Comparison of ENCODE assay signal across 6 cellular contexts in genomic region chr17:63984651-63985386, GRCh38. TPM values are rescaled to one million over a fixed set of nuclear protein-coding genes. Genes with fewer than 3 reads are reported as not detected.
DNase-seq lines count a peak whose midpoint lies in the region; ATAC-seq and TF ChIP-seq lines count a peak whose summit lies in the region.

No MANE protein-coding gene starts in this region.

- H3K36me3 ChIP-seq in liver (ENCODE audit: control insufficient read depth in 4 of 4, insufficient read depth in 3 of 4, low read depth in 1 of 4, low read length in 3 of 4) = no peaks in the 10 kb centered on the region

- H3K27ac ChIP-seq in liver (ENCODE audit: low read depth in 1 of 2, low read length in 2 of 2) = peak overlapping the region in 1 of 2 donors; percentile 43

- H3K27me3 ChIP-seq in liver (ENCODE audit: control insufficient read depth in 4 of 4, insufficient read depth in 4 of 4, low read length in 3 of 4) = no peaks in the 10 kb centered on the region

- H3K9ac ChIP-seq in liver (ENCODE audit: low read depth in 1 of 2, low read length in 2 of 2) = no peak overlapping the region

- DNase-seq in Kasumi-1 (lab: John Stamatoyannopoulos, UW) (peak; percentile 84 to 90), pons (ENCODE audit: low spot score) (no peak), OCI-M2 (lab: John Stamatoyannopoulos, UW; ENCODE audit: unreplicated experiment) (no peak)
- peak; percentile 77 for DNase-seq in activated effector memory CD4-positive, alpha-beta T cell treated with anti-CD3 and anti-CD28 coated beads, Interleukin-2, amount 50 U/mL, for 16 hours

- peak in 1 of 2 donors; percentile 31 for TF ChIP-seq RAD21 in liver (IDR thresholded peaks at IDR 0.05)

- H3K9me3 ChIP-seq in liver (ENCODE audit: control insufficient read depth in 4 of 4, low read length in 3 of 4) = peaks cover 0 to 7% (median 1%) of the 10 kb centered on the region in 4 donors

- H3K4me1 ChIP-seq in liver (ENCODE audit: control insufficient read depth in 4 of 4, insufficient read depth in 4 of 4, low read length in 3 of 4) = peaks cover 0 to 3% (median 0%) of the 10 kb centered on the region in 4 donors

- H3K4me3 ChIP-seq in liver (ENCODE audit: low read depth in 1 of 3, low read length in 3 of 3) = no peak overlapping the region

- WGBS in liver = 74% methylated on average over 16 of the region's 16 CpGs

- no peak for TF ChIP-seq CTCF in liver (IDR thresholded peaks at IDR 0.05; ENCODE audit: low read depth, low read length, missing input control)

- no peak for ATAC-seq in GM19452 (IDR thresholded peaks at IDR 0.05; ENCODE audit: unreplicated experiment)

TF ChIP-seq in liver, 16 proteins besides CTCF, POLR2A, EP300 and RAD21:
- no peak for TF ChIP-seq HNF4G (IDR thresholded peaks at IDR 0.05)
- no peak for TF ChIP-seq HNF4A (conservative IDR thresholded peaks at IDR 0.05)
- TF ChIP-seq EGR1 (IDR thresholded peaks at IDR 0.05; ENCODE audit: low read depth in 2 of 2) = no peak
- TF ChIP-seq RXRA (IDR thresholded peaks at IDR 0.05) = no peak
- TF ChIP-seq TAF1 (conservative IDR thresholded peaks at IDR 0.05) = no peak
- TF ChIP-seq MAX (IDR thresholded peaks at IDR 0.05) = no peak
- TF ChIP-seq REST (IDR thresholded peaks at IDR 0.05) = no peak
- peak; percentile 94 to 95 for TF ChIP-seq JUND (IDR thresholded peaks at IDR 0.05)
- TF ChIP-seq FOXA2 (IDR thresholded peaks at IDR 0.05) = no peak
- no peak for TF ChIP-seq YY1 (IDR thresholded peaks at IDR 0.05)
- TF ChIP-seq ATF3 (IDR thresholded peaks at IDR 0.05) = no peak
- no peak for TF ChIP-seq GABPA (IDR thresholded peaks at IDR 0.05 in 1 of 2, conservative IDR thresholded peaks at IDR 0.05 in 1 of 2)
- peak; percentile 66 for TF ChIP-seq NR2F2 (IDR thresholded peaks at IDR 0.05)
- TF ChIP-seq SP1 (IDR thresholded peaks at IDR 0.05) = peak; percentile 14
- no peak for TF ChIP-seq ZBTB33 (IDR thresholded peaks at IDR 0.05)

RNA-seq across cellular contexts. Expression of gene SCN4A, which starts 12.1 kb away (rescaled TPM):
- total RNA-seq in liver = 1 to 10 TPM in 1 of 2 donors, under 1 TPM in 1; 0.70 to 1.3 TPM
- under 1 TPM; 0.04 to 0.15 TPM for polyA plus RNA-seq in liver

RNA-seq across cellular contexts. Expression of gene PRR29, which starts 13.3 kb away (rescaled TPM):
- under 1 TPM in 1 of 2 donors, not detected in 1; 0.14 TPM for total RNA-seq in liver
- under 1 TPM; 0.02 to 0.35 TPM for polyA plus RNA-seq in liver

RNA-seq across cellular contexts. Expression of gene ICAM2, which starts 35.6 kb away (rescaled TPM):
- total RNA-seq in liver = 10 to 100 TPM; 10.1 to 17.5 TPM
- polyA plus RNA-seq in liver = 10 to 100 TPM in 1 of 2 donors, 1 to 10 TPM in 1; 9.6 to 14.7 TPM

RNA-seq across cellular contexts. Expression of gene CD79B, which starts 52.7 kb away (rescaled TPM):
- 1 to 10 TPM; 1.3 to 6.5 TPM for total RNA-seq in liver
- 1 to 10 TPM; 3.4 to 3.6 TPM for polyA plus RNA-seq in liver

Comparison
In these comparisons a context has a peak if more than half of its experiments do, and no peak if none do; other contexts are left out.
1. DNase-seq: peak in Kasumi-1 (2 of 2) and activated effector memory CD4-positive, alpha-beta T cell treated with anti-CD3 and anti-CD28 coated beads, Interleukin-2, amount 50 U/mL, for 16 hours (single experiment); none in pons (single experiment) and OCI-M2 (single experiment).